In the genomic region with DNA sequence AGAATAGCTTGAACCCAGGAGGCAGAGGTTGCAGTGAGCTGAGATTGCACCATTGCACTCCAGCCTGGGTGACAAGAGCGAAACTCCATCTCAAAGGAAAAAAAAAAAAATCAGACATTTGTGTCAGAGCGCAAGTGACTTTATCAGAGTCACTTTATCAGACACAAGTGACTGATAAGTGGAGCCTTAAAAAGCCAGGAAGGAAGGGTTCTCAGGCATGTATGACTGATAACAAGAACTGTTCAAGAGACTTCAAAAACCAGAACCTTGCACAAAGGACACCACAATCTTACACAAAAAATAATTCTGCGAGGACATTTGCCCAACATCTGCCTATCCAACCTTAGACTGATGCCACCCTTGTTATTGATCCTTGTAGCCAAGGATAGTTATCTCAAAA, we compare ENCODE assay signal across 28 cellular contexts.
"Had no signal": no experiment of that assay in that cellular context is flagged by ENCODE, and none has a peak within 500 bp of the region (broad histone marks: within the 10 kb centered on the region; RNA-seq: fewer than 3 reads in every experiment).

No MANE protein-coding gene starts in this region.

- DNase-seq: activated CD4-positive, alpha-beta T cell treated with anti-CD3 and anti-CD28 coated beads for 36 hours; activated CD4-positive, CD25-positive, alpha-beta regulatory T cell; activated CD8-positive, alpha-beta memory T cell treated with anti-CD3 and anti-CD28 coated beads, Interleukin-2, amount 10 ng/mL, durations not matched to agents 7 days and 5 days; activated CD8-positive, alpha-beta T cell treated with anti-CD3 and anti-CD28 coated beads, Interleukin-2, amount 10 ng/mL, durations not matched to agents 7 days and 5 days; activated naive CD4-positive, alpha-beta T cell; activated naive CD8-positive, alpha-beta T cell treated with anti-CD3 and anti-CD28 coated beads for 36 hours; activated T-cell treated with anti-CD3 and anti-CD28 coated beads, Interleukin-2, amount 50 U/mL, for 48 hours; adrenal gland; aorta; body of pancreas; cerebellar nuclear complex; colonic mucosa; dorsolateral prefrontal cortex; effector memory CD4-positive, alpha-beta T cell; glutamatergic neuron; left ventricle myocardium superior; naive thymus-derived CD4-positive, alpha-beta T cell; ovary; psoas muscle; stimulated activated CD4-positive, alpha-beta T cell treated with anti-CD3 and anti-CD28 coated beads, Interleukin-1b, Interleukin-23, amount 100 ng/mL, for 48 hours; stimulated activated CD4-positive, alpha-beta T cell treated with anti-CD3 and anti-CD28 coated beads, Interleukin-4, amount 100 ng/mL, for 4 hours; stimulated activated CD8-positive, alpha-beta memory T cell treated with anti-CD3 and anti-CD28 coated beads, Interleukin-4, amount 100 ng/mL, for 48 hours; stimulated activated naive B cell treated with anti-CD40 and anti-IgM and Interleukin-4, amounts not matched to agents 10 μg/mL and 1 μg/mL and 100 μg/mL, for 72 hours; stomach; SW 1271 had no signal

- H3K9me3 ChIP-seq: adrenal gland, body of pancreas, colonic mucosa, ovary, psoas muscle, stomach, tibial nerve had no signal

- H3K27me3 Mint-ChIP-seq: activated CD4-positive, alpha-beta T cell treated with anti-CD3 and anti-CD28 coated beads for 36 hours; activated CD8-positive, alpha-beta memory T cell treated with anti-CD3 and anti-CD28 coated beads, Interleukin-2, amount 10 ng/mL, durations not matched to agents 7 days and 5 days; activated naive CD8-positive, alpha-beta T cell treated with anti-CD3 and anti-CD28 coated beads for 36 hours; naive thymus-derived CD4-positive, alpha-beta T cell; stimulated activated naive B cell treated with anti-CD40 and anti-IgM and Interleukin-4, amounts not matched to agents 10 μg/mL and 1 μg/mL and 100 μg/mL, for 72 hours had no signal

- ATAC-seq: activated CD4-positive, alpha-beta T cell treated with anti-CD3 and anti-CD28 coated beads for 36 hours; activated CD8-positive, alpha-beta memory T cell treated with anti-CD3 and anti-CD28 coated beads, Interleukin-2, amount 10 ng/mL, durations not matched to agents 7 days and 5 days; activated CD8-positive, alpha-beta T cell treated with anti-CD3 and anti-CD28 coated beads, Interleukin-2, amount 10 ng/mL, durations not matched to agents 7 days and 5 days; body of pancreas; left ventricle myocardium superior; naive thymus-derived CD4-positive, alpha-beta T cell; psoas muscle; stimulated activated naive B cell treated with anti-CD40 and anti-IgM and Interleukin-4, amounts not matched to agents 10 μg/mL and 1 μg/mL and 100 μg/mL, for 72 hours had no signal

- H3K4me1 ChIP-seq: adrenal gland, body of pancreas, colonic mucosa, psoas muscle, stomach, tibial nerve had no signal

- H3K27ac Mint-ChIP-seq: activated CD4-positive, alpha-beta T cell treated with anti-CD3 and anti-CD28 coated beads for 36 hours; activated CD8-positive, alpha-beta memory T cell treated with anti-CD3 and anti-CD28 coated beads, Interleukin-2, amount 10 ng/mL, durations not matched to agents 7 days and 5 days; activated CD8-positive, alpha-beta T cell treated with anti-CD3 and anti-CD28 coated beads, Interleukin-2, amount 10 ng/mL, durations not matched to agents 7 days and 5 days; activated naive CD8-positive, alpha-beta T cell treated with anti-CD3 and anti-CD28 coated beads for 36 hours; naive thymus-derived CD4-positive, alpha-beta T cell; stimulated activated naive B cell treated with anti-CD40 and anti-IgM and Interleukin-4, amounts not matched to agents 10 μg/mL and 1 μg/mL and 100 μg/mL, for 72 hours; T-helper 1 cell treated with Interleukin-12 subunit alpha and Interleukin-12 subunit beta and Interleukin-4 antibody, amounts not matched to agents 30 μg/mL and 1 μg/mL, for 36 hours had no signal

- H3K27me3 ChIP-seq: adrenal gland, body of pancreas, colonic mucosa, dorsolateral prefrontal cortex, ovary, stomach, tibial nerve had no signal

- H3K4me3 Mint-ChIP-seq: activated CD4-positive, alpha-beta T cell treated with anti-CD3 and anti-CD28 coated beads for 36 hours; activated CD8-positive, alpha-beta memory T cell treated with anti-CD3 and anti-CD28 coated beads, Interleukin-2, amount 10 ng/mL, durations not matched to agents 7 days and 5 days; activated CD8-positive, alpha-beta T cell treated with anti-CD3 and anti-CD28 coated beads, Interleukin-2, amount 10 ng/mL, durations not matched to agents 7 days and 5 days; activated naive CD8-positive, alpha-beta T cell treated with anti-CD3 and anti-CD28 coated beads for 36 hours; naive thymus-derived CD4-positive, alpha-beta T cell; stimulated activated naive B cell treated with anti-CD40 and anti-IgM and Interleukin-4, amounts not matched to agents 10 μg/mL and 1 μg/mL and 100 μg/mL, for 72 hours; T-helper 1 cell treated with Interleukin-12 subunit alpha and Interleukin-12 subunit beta and Interleukin-4 antibody, amounts not matched to agents 30 μg/mL and 1 μg/mL, for 36 hours had no signal

- H3K36me3 ChIP-seq: adrenal gland, colonic mucosa had no signal

- H3K9me3 Mint-ChIP-seq: activated naive CD8-positive, alpha-beta T cell treated with anti-CD3 and anti-CD28 coated beads for 36 hours; T-helper 1 cell treated with Interleukin-12 subunit alpha and Interleukin-12 subunit beta and Interleukin-4 antibody, amounts not matched to agents 30 μg/mL and 1 μg/mL, for 36 hours had no signal

- H3K4me1 Mint-ChIP-seq: activated naive CD8-positive, alpha-beta T cell treated with anti-CD3 and anti-CD28 coated beads for 36 hours had no signal

- H3K4me3 ChIP-seq: adrenal gland, body of pancreas, colonic mucosa, dorsolateral prefrontal cortex, ovary, psoas muscle, smooth muscle cell, stomach, tibial nerve had no signal

- H3K27ac ChIP-seq: adrenal gland, body of pancreas, colonic mucosa, dorsolateral prefrontal cortex, ovary, psoas muscle, stomach, tibial nerve had no signal
